15 cellular contexts compared by ENCODE assay signal in the genomic region with DNA sequence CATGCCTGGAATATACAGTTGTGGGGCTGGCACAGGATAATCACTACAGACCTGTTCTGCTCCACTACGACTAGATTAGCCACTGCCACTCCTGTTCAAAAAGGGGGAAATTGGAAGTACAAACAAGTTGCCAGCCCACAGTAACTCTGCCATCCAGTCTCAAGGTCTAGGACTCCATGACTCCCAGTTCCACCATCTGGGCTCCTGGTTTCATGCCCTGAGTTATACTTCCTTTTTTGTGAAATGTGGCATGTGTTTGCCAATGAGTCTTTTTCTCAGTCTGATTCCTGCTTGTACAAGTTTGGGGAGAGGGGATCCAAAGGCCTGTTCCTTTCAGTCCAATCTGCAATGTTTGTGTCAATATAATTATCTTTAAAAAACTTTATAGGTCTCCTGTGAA. TPM values are rescaled to one million over a fixed set of nuclear protein-coding genes. Genes with fewer than 3 reads are reported as not detected.
DNase-seq lines count a peak whose midpoint lies in the region; ATAC-seq and TF ChIP-seq lines count a peak whose summit lies in the region.
"Had no signal": no experiment of that assay in that cellular context is flagged by ENCODE, and none has a peak within 500 bp of the region (broad histone marks: within the 10 kb centered on the region; RNA-seq: fewer than 3 reads in every experiment).

No MANE protein-coding gene starts in this region.

- no peak overlapping the region for H3K27ac ChIP-seq in SK-N-SH (ENCODE audit: low read depth in 2 of 2, low read length in 1 of 2)
- H3K27ac ChIP-seq in neutrophil, result peak overlapping the region; percentile 96
- H3K27ac ChIP-seq: SJSA1 had no signal

- H3K4me3 Mint-ChIP-seq in activated naive CD8-positive, alpha-beta T cell treated with anti-CD3 and anti-CD28 coated beads, Interleukin-2, amount 50 U/mL, for 24 hours, result peak overlapping the region; percentile 9

- no peak for TF ChIP-seq EP300 in SK-N-SH (IDR thresholded peaks at IDR 0.05; ENCODE audit: borderline replicate concordance in 1 of 2, low read depth in 1 of 2, low read length in 1 of 2)

- no peaks in the 10 kb centered on the region for H3K9me2 ChIP-seq in SK-N-SH

- CTCF ChIA-PET in SK-N-SH (lab: Yijun Ruan, JAX), result interaction anchor here (10.2 kb wide), 1 partner anchor 160 kb away, joined by 204 read pairs; no protein-coding TSS in a partner anchor

- peak overlapping the region; percentile 98; the same call in 1 of the 2 replicates for H3K4me2 ChIP-seq in SK-N-SH

- TF ChIP-seq RAD21 in SK-N-SH (IDR thresholded peaks at IDR 0.05; ENCODE audit: low read length), result no peak

- peaks cover 8% of the 10 kb centered on the region for H3F3A ChIP-seq in SK-N-SH (replicated peaks; ENCODE audit: insufficient read depth)

- H3K27ac Mint-ChIP-seq in activated naive CD8-positive, alpha-beta T cell treated with anti-CD3 and anti-CD28 coated beads, Interleukin-2, amount 50 U/mL, for 24 hours, result peak overlapping the region; percentile 32

- H3K36me3 ChIP-seq in SK-N-SH (replicated peaks in 1 of 2; ENCODE audit: control insufficient read depth in 1 of 2, insufficient read depth in 2 of 2, low read length in 1 of 2) (no peaks in the 10 kb centered on the region), neutrophil (no peaks in the 10 kb centered on the region)
- H3K36me3 ChIP-seq: thyroid gland had no signal

- 17% methylated on average over 1 of the region's 1 CpG for WGBS in SK-N-SH (ENCODE audit: low lambda C conversion rate)

- peaks cover 18% of the 10 kb centered on the region; the same call in 1 of the 2 replicates for H4K20me1 ChIP-seq in SK-N-SH (ENCODE audit: insufficient read depth)

- no peaks in the 10 kb centered on the region for H3K27me3 ChIP-seq in SK-N-SH (ENCODE audit: insufficient read depth)
- H3K27me3 ChIP-seq in neutrophil, result no peaks in the 10 kb centered on the region
- H3K27me3 ChIP-seq: SJSA1, spleen, thyroid gland had no signal

- DNase-seq in SK-N-SH (no peak), MV-4-11 (lab: John Stamatoyannopoulos, UW) (peak; percentile 82), globus pallidus (ENCODE audit: low spot score) (no peak), SW 1271 (lab: John Stamatoyannopoulos, UW) (no peak), kidney glomerular epithelial cell (lab: John Stamatoyannopoulos, UW) (no peak)
- DNase-seq in activated naive CD8-positive, alpha-beta T cell treated with anti-CD3 and anti-CD28 coated beads, Interleukin-2, amount 50 U/mL, for 24 hours, result no peak
- DNase-seq: 8988T; activated CD4-positive, alpha-beta T cell treated with anti-CD3 and anti-CD28 coated beads for 1 hour; NCI-H187; NCI-H774; spleen; thyroid gland had no signal

- no peak overlapping the region for H3K9ac ChIP-seq in SK-N-SH

- TF ChIP-seq CTCF in SK-N-SH (IDR thresholded peaks at IDR 0.05) (no peak), neutrophil (IDR thresholded peaks at IDR 0.05) (no peak)

- H3K4me1 Mint-ChIP-seq in activated naive CD8-positive, alpha-beta T cell treated with anti-CD3 and anti-CD28 coated beads, Interleukin-2, amount 50 U/mL, for 24 hours, result peaks cover 36% of the 10 kb centered on the region

- H3K4me3 ChIP-seq in SK-N-SH (ENCODE audit: low read depth in 2 of 2, low read length in 1 of 2), result no peak overlapping the region
- H3K4me3 ChIP-seq in neutrophil (ENCODE audit: low read depth in 1 of 2, low read length in 1 of 2), result no peak overlapping the region

- peak overlapping the region; percentile 78; the same call in 1 of the 2 replicates for H2AFZ ChIP-seq in SK-N-SH (ENCODE audit: low read depth)

- no peaks in the 10 kb centered on the region for H3K9me3 Mint-ChIP-seq in activated naive CD8-positive, alpha-beta T cell treated with anti-CD3 and anti-CD28 coated beads, Interleukin-2, amount 50 U/mL, for 24 hours

- no peak for ATAC-seq in SK-N-SH treated with all-trans-retinoic acid at 6 μM for 48 hours
- no peak for ATAC-seq in activated naive CD8-positive, alpha-beta T cell treated with anti-CD3 and anti-CD28 coated beads, Interleukin-2, amount 50 U/mL, for 24 hours

- peaks cover 6% of the 10 kb centered on the region for H3K36me3 Mint-ChIP-seq in activated naive CD8-positive, alpha-beta T cell treated with anti-CD3 and anti-CD28 coated beads, Interleukin-2, amount 50 U/mL, for 24 hours (ENCODE audit: low read depth)

- peaks cover 25% of the 10 kb centered on the region for H3K79me2 ChIP-seq in SK-N-SH (ENCODE audit: insufficient read depth)

- H3K27me3 Mint-ChIP-seq in activated naive CD8-positive, alpha-beta T cell treated with anti-CD3 and anti-CD28 coated beads, Interleukin-2, amount 50 U/mL, for 24 hours, result peaks cover 3% of the 10 kb centered on the region

- POLR2A ChIA-PET in SK-N-SH (lab: Yijun Ruan, JAX), result no interaction called here

- H3K4me1 ChIP-seq in SK-N-SH (ENCODE audit: control insufficient read depth in 1 of 2, insufficient read depth in 2 of 2, low read depth in 1 of 2, low read length in 1 of 2) (peaks cover 0 to 6% of the 10 kb centered on the region in 2 experiments; a peak in 2 of 4 replicates), neutrophil (ENCODE audit: control insufficient read depth in 1 of 2, insufficient read depth in 1 of 2, low read depth in 1 of 2, low read length in 1 of 2) (peaks cover 37 to 45% of the 10 kb centered on the region in 2 experiments)

- H3K9me3 ChIP-seq in SK-N-SH (no peaks in the 10 kb centered on the region), neutrophil (no peaks in the 10 kb centered on the region)
- H3K9me3 ChIP-seq: SJSA1, spleen, thyroid gland had no signal

TF ChIP-seq in SK-N-SH, 30 proteins besides CTCF, POLR2A, EP300 and RAD21:
- TF ChIP-seq GABPA (IDR thresholded peaks at IDR 0.05; ENCODE audit: low read depth), result no peak
- no peak for TF ChIP-seq MEF2A (IDR thresholded peaks at IDR 0.05; ENCODE audit: borderline replicate concordance, low read depth)
- TF ChIP-seq TAF1 (IDR thresholded peaks at IDR 0.05; ENCODE audit: borderline replicate concordance, low read depth, low read length), result no peak
- no peak for TF ChIP-seq FOXM1 (IDR thresholded peaks at IDR 0.05; ENCODE audit: low read depth)
- no peak for TF ChIP-seq FOXJ3 (CRISPR knock-in tag; IDR thresholded peaks at IDR 0.05)
- TF ChIP-seq, protein P1, sequence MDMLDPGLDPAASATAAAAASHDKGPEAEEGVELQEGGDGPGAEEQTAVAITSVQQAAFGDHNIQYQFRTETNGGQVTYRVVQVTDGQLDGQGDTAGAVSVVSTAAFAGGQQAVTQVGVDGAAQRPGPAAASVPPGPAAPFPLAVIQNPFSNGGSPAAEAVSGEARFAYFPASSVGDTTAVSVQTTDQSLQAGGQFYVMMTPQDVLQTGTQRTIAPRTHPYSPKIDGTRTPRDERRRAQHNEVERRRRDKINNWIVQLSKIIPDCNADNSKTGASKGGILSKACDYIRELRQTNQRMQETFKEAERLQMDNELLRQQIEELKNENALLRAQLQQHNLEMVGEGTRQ (IDR thresholded peaks at IDR 0.05; ENCODE audit: borderline replicate concordance, low read depth, low read length), result no peak
- no peak for TF ChIP-seq NFIC (IDR thresholded peaks at IDR 0.05; ENCODE audit: borderline replicate concordance)
TF ChIP-seq in SK-N-SH: peak in this region for 0.

TF ChIP-seq in SK-N-SH treated with all-trans-retinoic acid at 6 μM for 48 hours, 23 proteins besides CTCF, POLR2A, EP300 and RAD21:
- TF ChIP-seq, protein P2, sequence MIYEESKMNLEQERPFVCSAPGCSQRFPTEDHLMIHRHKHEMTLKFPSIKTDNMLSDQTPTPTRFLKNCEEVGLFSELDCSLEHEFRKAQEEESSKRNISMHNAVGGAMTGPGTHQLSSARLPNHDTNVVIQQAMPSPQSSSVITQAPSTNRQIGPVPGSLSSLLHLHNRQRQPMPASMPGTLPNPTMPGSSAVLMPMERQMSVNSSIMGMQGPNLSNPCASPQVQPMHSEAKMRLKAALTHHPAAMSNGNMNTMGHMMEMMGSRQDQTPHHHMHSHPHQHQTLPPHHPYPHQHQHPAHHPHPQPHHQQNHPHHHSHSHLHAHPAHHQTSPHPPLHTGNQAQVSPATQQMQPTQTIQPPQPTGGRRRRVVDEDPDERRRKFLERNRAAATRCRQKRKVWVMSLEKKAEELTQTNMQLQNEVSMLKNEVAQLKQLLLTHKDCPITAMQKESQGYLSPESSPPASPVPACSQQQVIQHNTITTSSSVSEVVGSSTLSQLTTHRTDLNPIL (CRISPR knock-in tag; IDR thresholded peaks at IDR 0.05; ENCODE audit: low read depth), result no peak
- TF ChIP-seq, protein P3, sequence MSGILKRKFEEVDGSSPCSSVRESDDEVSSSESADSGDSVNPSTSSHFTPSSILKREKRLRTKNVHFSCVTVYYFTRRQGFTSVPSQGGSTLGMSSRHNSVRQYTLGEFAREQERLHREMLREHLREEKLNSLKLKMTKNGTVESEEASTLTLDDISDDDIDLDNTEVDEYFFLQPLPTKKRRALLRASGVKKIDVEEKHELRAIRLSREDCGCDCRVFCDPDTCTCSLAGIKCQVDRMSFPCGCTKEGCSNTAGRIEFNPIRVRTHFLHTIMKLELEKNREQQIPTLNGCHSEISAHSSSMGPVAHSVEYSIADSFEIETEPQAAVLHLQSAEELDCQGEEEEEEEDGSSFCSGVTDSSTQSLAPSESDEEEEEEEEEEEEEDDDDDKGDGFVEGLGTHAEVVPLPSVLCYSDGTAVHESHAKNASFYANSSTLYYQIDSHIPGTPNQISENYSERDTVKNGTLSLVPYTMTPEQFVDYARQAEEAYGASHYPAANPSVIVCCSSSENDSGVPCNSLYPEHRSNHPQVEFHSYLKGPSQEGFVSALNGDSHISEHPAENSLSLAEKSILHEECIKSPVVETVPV (CRISPR knock-in tag; IDR thresholded peaks at IDR 0.05), result no peak
- no peak for TF ChIP-seq RARB (CRISPR knock-in tag; IDR thresholded peaks at IDR 0.05)

RNA-seq across cellular contexts. Expression of a gene that starts 1.0 kb away (rescaled TPM):
- polyA plus RNA-seq in SK-N-SH (2012; rRNA removed), result 21.9 and 22.1 TPM in 2 replicates
- polyA plus RNA-seq in SK-N-SH (2012; cell fraction: cytosol; rRNA removed), result 19.1 and 23.7 TPM in 2 replicates
- 11.5 and 13.3 TPM in 2 replicates for polyA plus RNA-seq in SK-N-SH (2012; cell fraction: nucleus; rRNA removed)

RNA-seq across cellular contexts. Expression of a gene that starts 5.3 kb away (rescaled TPM):
- polyA plus RNA-seq in SK-N-SH (2012; rRNA removed), result 60.3 and 64.1 TPM in 2 replicates
- 76.3 and 97.1 TPM in 2 replicates for polyA plus RNA-seq in SK-N-SH (2012; cell fraction: cytosol; rRNA removed)
- polyA plus RNA-seq in SK-N-SH (2012; cell fraction: nucleus; rRNA removed), result 29.8 and 34.5 TPM in 2 replicates

RNA-seq across cellular contexts. Expression of a gene that starts 21.3 kb away (rescaled TPM):
- not detected in 2 replicates for polyA plus RNA-seq in SK-N-SH (2012; rRNA removed)
- not detected in 2 replicates for polyA plus RNA-seq in SK-N-SH (2012; cell fraction: cytosol; rRNA removed)
- polyA plus RNA-seq in SK-N-SH (2012; cell fraction: nucleus; rRNA removed), result 0.25 TPM in 1 of 2 replicates, not detected in the other
